In genomic region chrX:119960639-119961038, GRCh38 we compare ENCODE assay signal across 10 cellular contexts.
"Had no signal": no experiment of that assay in that cellular context is flagged by ENCODE, and none has a peak within 500 bp of the region (broad histone marks: within the 10 kb centered on the region; RNA-seq: fewer than 3 reads in every experiment).

No MANE protein-coding gene starts in this region.

- H3K9me3 Mint-ChIP-seq: HFFc6 had no signal

- H3K9ac ChIP-seq: GM23248 had no signal

- H3K4me3 Mint-ChIP-seq: GM23338, H9, HFFc6 had no signal

- ATAC-seq: GM23338, HCT116 had no signal

- DNase-seq: GM23248, GOT3, H7, H9, HCEC 1CT, HFFc6 had no signal

- H3K4me1 Mint-ChIP-seq: GM23338, H9 had no signal

- H3K4me2 ChIP-seq: GM23338 had no signal

- H3K27ac ChIP-seq: GM23248 had no signal

- H3K4me3 ChIP-seq: GM23248, GM23338 had no signal

- FAIRE-seq: H1, H54 had no signal

- H2AFZ ChIP-seq: GM23248, GM23338 had no signal

- H3K27ac Mint-ChIP-seq: GM23338, H9, HFFc6 had no signal
